ENCODE assay signal across 11 cellular contexts in the genomic region with DNA sequence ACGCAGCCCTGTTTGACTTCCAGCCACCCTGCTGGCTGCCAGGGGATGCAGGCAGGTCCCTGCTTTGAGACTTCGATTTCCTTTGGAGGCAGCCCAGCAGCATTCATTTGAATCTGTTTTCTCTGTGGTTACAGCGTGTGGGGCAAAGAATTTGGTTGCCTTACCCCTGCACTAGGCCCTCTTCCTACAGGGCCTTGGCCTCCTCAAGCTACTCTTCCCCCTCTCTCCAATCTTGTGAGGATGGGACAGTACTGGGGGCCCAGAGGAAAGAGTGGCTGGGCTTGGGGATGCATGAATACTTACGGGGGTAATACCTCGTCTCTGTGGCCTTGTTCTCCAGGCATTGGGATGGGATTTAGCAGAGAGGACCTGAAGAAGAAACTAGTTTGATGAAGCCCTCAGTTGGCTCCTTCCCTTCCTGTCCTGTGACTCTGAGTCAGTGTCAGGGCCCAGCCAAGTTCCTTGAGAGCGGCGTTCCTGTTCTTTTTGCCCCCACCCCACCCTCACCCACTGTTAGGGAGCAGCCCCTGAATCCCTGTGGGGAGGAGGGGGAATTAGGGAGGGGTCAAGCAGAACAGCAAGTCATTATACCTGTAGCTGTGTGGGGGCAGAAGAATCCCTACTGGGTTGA. TPM values are rescaled to one million over a fixed set of nuclear protein-coding genes. Genes with fewer than 3 reads are reported as not detected.
DNase-seq lines count a peak whose midpoint lies in the region; ATAC-seq and TF ChIP-seq lines count a peak whose summit lies in the region.
"Had no signal": no experiment of that assay in that cellular context is flagged by ENCODE, and none has a peak within 500 bp of the region (broad histone marks: within the 10 kb centered on the region; RNA-seq: fewer than 3 reads in every experiment).

No MANE protein-coding gene starts in this region.

- H3K4me3 ChIP-seq in epithelial cell of esophagus (ENCODE audit: low read length) (no peak overlapping the region), muscle layer of colon (ENCODE audit: low read depth in 1 of 2, low read length in 2 of 2) (peak overlapping the region in 1 of 2 donors; percentile 21), upper lobe of right lung (no peak overlapping the region)

- H3K9me3 ChIP-seq in muscle layer of colon (ENCODE audit: low read length): no peaks in the 10 kb centered on the region
- H3K9me3 ChIP-seq in upper lobe of right lung: no peaks in the 10 kb centered on the region

- H3K36me3 ChIP-seq in muscle layer of colon (ENCODE audit: insufficient read depth, low read length) (peaks cover 54% of the 10 kb centered on the region), upper lobe of right lung (peaks cover 35% of the 10 kb centered on the region)

- H3K4me1 ChIP-seq in muscle layer of colon (ENCODE audit: insufficient read depth, low read length) (peaks cover 58% of the 10 kb centered on the region), upper lobe of right lung (peaks cover 74% of the 10 kb centered on the region)

- TF ChIP-seq CTCF in epithelial cell of esophagus (IDR thresholded peaks at IDR 0.05; ENCODE audit: insufficient read depth, low read depth, low read length, missing control alignments) (no peak), upper lobe of right lung (IDR thresholded peaks at IDR 0.05) (no peak)

- intact Hi-C loops in upper lobe of right lung (cut with DNase I): no loop called here

- H3K27ac ChIP-seq in muscle layer of colon (ENCODE audit: low read depth, low read length): peak overlapping the region; percentile 88
- peak overlapping the region; percentile 78 for H3K27ac ChIP-seq in upper lobe of right lung

- no peak overlapping the region for H3K9ac ChIP-seq in muscle layer of colon (ENCODE audit: low read length)

- H3K27me3 ChIP-seq in muscle layer of colon (ENCODE audit: control insufficient read depth in 1 of 2, insufficient read depth in 2 of 2, low read length in 2 of 2): no peaks in the 10 kb centered on the region
- no peaks in the 10 kb centered on the region for H3K27me3 ChIP-seq in upper lobe of right lung

- peak; percentile 58 for DNase-seq in RPMI7951 (ENCODE audit: low read depth)
- peak; percentile 35 for DNase-seq in epithelial cell of esophagus (ENCODE audit: low read depth)
- no peak for DNase-seq in upper lobe of right lung
- no peak for DNase-seq in effector CD8-positive, alpha-beta T cell (lab: John Stamatoyannopoulos, UW)
- no peak for DNase-seq in SKM-1 (lab: John Stamatoyannopoulos, UW; ENCODE audit: unreplicated experiment)
- DNase-seq: activated naive CD4-positive, alpha-beta T cell; natural killer cell had no signal

- ATAC-seq in upper lobe of right lung (peak; percentile 16), GM18517 (IDR thresholded peaks at IDR 0.05; ENCODE audit: unreplicated experiment) (no peak), GM18502 (IDR thresholded peaks at IDR 0.05; ENCODE audit: poor library complexity, unreplicated experiment) (no peak)
- ATAC-seq: natural killer cell had no signal

RNA-seq across cellular contexts. Expression of a gene that starts 5.1 kb away (rescaled TPM):
- total RNA-seq in RPMI7951 (2014; rRNA removed; shearing (Covaris generic)): not detected in 2 replicates
- not detected for total RNA-seq in upper lobe of right lung
- total RNA-seq: LHCN-M2, natural killer cell had no signal

RNA-seq across cellular contexts. Expression of a gene that starts 24.2 kb away (rescaled TPM):
- 28.8 and 31.6 TPM in 2 replicates for total RNA-seq in RPMI7951 (2014; rRNA removed; shearing (Covaris generic))
- 261 TPM for total RNA-seq in upper lobe of right lung

RNA-seq across cellular contexts. Expression of a gene that starts 41.4 kb away (rescaled TPM):
- 29.4 and 33.0 TPM in 2 replicates for total RNA-seq in RPMI7951 (2014; rRNA removed; shearing (Covaris generic))
- 230 TPM for total RNA-seq in upper lobe of right lung

Comparison
In these comparisons a context has a peak if more than half of its experiments do, and no peak if none do; other contexts are left out.
1. DNase-seq: peak in RPMI7951 (single experiment) and epithelial cell of esophagus (single experiment); none in upper lobe of right lung (single experiment), effector CD8-positive, alpha-beta T cell (single experiment) and SKM-1 (single experiment).